ENCODE assay signal across 23 cellular contexts in the genomic region with DNA sequence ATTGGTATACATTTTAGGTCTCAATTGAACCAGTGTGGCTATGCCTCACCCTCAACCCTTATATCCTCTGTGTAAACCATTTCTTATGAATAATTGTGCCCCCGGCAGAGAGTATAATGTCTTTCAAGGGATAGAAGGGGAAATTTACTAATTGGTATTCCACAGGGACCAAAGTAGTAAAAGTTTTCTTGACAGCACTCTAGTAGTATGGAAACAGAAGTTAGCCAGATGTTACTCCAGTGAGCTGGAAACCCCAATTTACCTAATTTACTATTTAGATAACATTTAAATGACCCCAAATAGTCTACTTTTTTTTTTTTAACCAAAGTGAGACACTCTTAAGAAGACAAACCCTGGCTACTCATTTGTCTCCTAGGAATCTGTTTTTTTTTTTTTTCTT. TPM values are rescaled to one million over a fixed set of nuclear protein-coding genes. Genes with fewer than 3 reads are reported as not detected.
DNase-seq lines count a peak whose midpoint lies in the region; ATAC-seq and TF ChIP-seq lines count a peak whose summit lies in the region.
"Had no signal": no experiment of that assay in that cellular context is flagged by ENCODE, and none has a peak within 500 bp of the region (broad histone marks: within the 10 kb centered on the region; RNA-seq: fewer than 3 reads in every experiment).

No MANE protein-coding gene starts in this region.

- no peak overlapping the region for H3K4me3 ChIP-seq in gastrocnemius medialis

- H3K4me1 Mint-ChIP-seq in activated CD4-positive, alpha-beta memory T cell treated with anti-CD3 and anti-CD28 coated beads for 36 hours (ENCODE audit: low read depth): peaks cover 55% of the 10 kb centered on the region
- peaks cover 49% of the 10 kb centered on the region for H3K4me1 Mint-ChIP-seq in activated CD4-positive, alpha-beta memory T cell treated with anti-CD3 and anti-CD28 coated beads, Interleukin-2, amount 10 ng/mL, durations not matched to agents 7 days and 5 days
- peaks cover 40 to 46% (median 44%) of the 10 kb centered on the region in 3 donors for H3K4me1 Mint-ChIP-seq in IgD-negative memory B cell
- peaks cover 42% of the 10 kb centered on the region for H3K4me1 Mint-ChIP-seq in dendritic cell treated with granulocyte-macrophage colony-stimulating factor and Interleukin-4, amounts not matched to agents 40 ng/mL and 50 ng/mL, for 4 days (ENCODE audit: low read depth)
- peaks cover 54% of the 10 kb centered on the region for H3K4me1 Mint-ChIP-seq in stimulated activated memory B cell treated with anti-CD40 and anti-IgM and Interleukin-4, amounts not matched to agents 10 μg/mL and 1 μg/mL and 100 μg/mL, for 72 hours

- POLR2A ChIA-PET in activated CD4-positive, alpha-beta memory T cell treated with anti-CD3 and anti-CD28 coated beads for 36 hours (lab: Charles Lee): interaction anchor here (0.7 kb wide), 1 partner anchor 127 kb away, joined by 3 read pairs; no protein-coding TSS in a partner anchor
- POLR2A ChIA-PET in activated CD4-positive, alpha-beta memory T cell treated with anti-CD3 and anti-CD28 coated beads, Interleukin-2, amount 10 ng/mL, durations not matched to agents 7 days and 5 days (lab: Charles Lee): interaction anchor here (0.7 to 3.0 kb wide), 3 partner anchors 27 to 248 kb away, joined by 3 to 7 read pairs (median 5); partner anchors contain the start of gene ARAP2

- TF ChIP-seq POLR2A in gastrocnemius medialis (IDR thresholded peaks at IDR 0.05): no peak

- no peaks in the 10 kb centered on the region for H3K27me3 Mint-ChIP-seq in activated CD4-positive, alpha-beta memory T cell treated with anti-CD3 and anti-CD28 coated beads for 36 hours
- no peaks in the 10 kb centered on the region for H3K27me3 Mint-ChIP-seq in activated CD4-positive, alpha-beta memory T cell treated with anti-CD3 and anti-CD28 coated beads, Interleukin-2, amount 10 ng/mL, durations not matched to agents 7 days and 5 days
- H3K27me3 Mint-ChIP-seq in IgD-negative memory B cell: peaks cover 2% of the 10 kb centered on the region
- no peaks in the 10 kb centered on the region for H3K27me3 Mint-ChIP-seq in dendritic cell treated with granulocyte-macrophage colony-stimulating factor and Interleukin-4, amounts not matched to agents 40 ng/mL and 50 ng/mL, for 4 days
- no peaks in the 10 kb centered on the region for H3K27me3 Mint-ChIP-seq in stimulated activated memory B cell treated with anti-CD40 and anti-IgM and Interleukin-4, amounts not matched to agents 10 μg/mL and 1 μg/mL and 100 μg/mL, for 72 hours
- H3K27me3 Mint-ChIP-seq: CD4-positive, alpha-beta T cell had no signal

- no peaks in the 10 kb centered on the region for H3K27me3 ChIP-seq in gastrocnemius medialis

- no peak overlapping the region for H3K27ac ChIP-seq in gastrocnemius medialis

- TF ChIP-seq CTCF in gastrocnemius medialis (IDR thresholded peaks at IDR 0.05 in 4 of 5, conservative IDR thresholded peaks at IDR 0.05 in 1 of 5) (no peak), GM10266 (IDR thresholded peaks at IDR 0.05; ENCODE audit: control insufficient read depth, insufficient read depth, low read depth, missing control alignments) (no peak)

- H3K36me3 Mint-ChIP-seq in activated CD4-positive, alpha-beta memory T cell treated with anti-CD3 and anti-CD28 coated beads for 36 hours: peaks cover 3% of the 10 kb centered on the region
- peaks cover 18% of the 10 kb centered on the region for H3K36me3 Mint-ChIP-seq in activated CD4-positive, alpha-beta memory T cell treated with anti-CD3 and anti-CD28 coated beads, Interleukin-2, amount 10 ng/mL, durations not matched to agents 7 days and 5 days (ENCODE audit: low read depth)
- H3K36me3 Mint-ChIP-seq in IgD-negative memory B cell: no peaks in the 10 kb centered on the region
- no peaks in the 10 kb centered on the region for H3K36me3 Mint-ChIP-seq in dendritic cell treated with granulocyte-macrophage colony-stimulating factor and Interleukin-4, amounts not matched to agents 40 ng/mL and 50 ng/mL, for 4 days (ENCODE audit: low read depth)
- H3K36me3 Mint-ChIP-seq in stimulated activated memory B cell treated with anti-CD40 and anti-IgM and Interleukin-4, amounts not matched to agents 10 μg/mL and 1 μg/mL and 100 μg/mL, for 72 hours: no peaks in the 10 kb centered on the region

- H3K4me3 Mint-ChIP-seq in activated CD4-positive, alpha-beta memory T cell treated with anti-CD3 and anti-CD28 coated beads for 36 hours: no peak overlapping the region
- no peak overlapping the region for H3K4me3 Mint-ChIP-seq in activated CD4-positive, alpha-beta memory T cell treated with anti-CD3 and anti-CD28 coated beads, Interleukin-2, amount 10 ng/mL, durations not matched to agents 7 days and 5 days
- peak overlapping the region in 3 of 4 donors; percentile 4 to 84 (median 56) for H3K4me3 Mint-ChIP-seq in IgD-negative memory B cell
- no peak overlapping the region for H3K4me3 Mint-ChIP-seq in dendritic cell treated with granulocyte-macrophage colony-stimulating factor and Interleukin-4, amounts not matched to agents 40 ng/mL and 50 ng/mL, for 4 days
- H3K4me3 Mint-ChIP-seq in stimulated activated memory B cell treated with anti-CD40 and anti-IgM and Interleukin-4, amounts not matched to agents 10 μg/mL and 1 μg/mL and 100 μg/mL, for 72 hours: no peak overlapping the region
- H3K4me3 Mint-ChIP-seq: CD4-positive, alpha-beta T cell had no signal

- no peak for ATAC-seq in stimulated activated memory B cell treated with anti-CD40 and anti-IgM and Interleukin-4, amounts not matched to agents 10 μg/mL and 1 μg/mL and 100 μg/mL, for 72 hours
- ATAC-seq in gastrocnemius medialis: no peak
- ATAC-seq: HCT116, Panc1 had no signal

- H3K9me3 ChIP-seq in gastrocnemius medialis: no peaks in the 10 kb centered on the region
- H3K9me3 ChIP-seq: Caco-2 had no signal

- no peaks in the 10 kb centered on the region for H3K9me3 Mint-ChIP-seq in activated CD4-positive, alpha-beta memory T cell treated with anti-CD3 and anti-CD28 coated beads for 36 hours
- peaks cover 8% of the 10 kb centered on the region for H3K9me3 Mint-ChIP-seq in activated CD4-positive, alpha-beta memory T cell treated with anti-CD3 and anti-CD28 coated beads, Interleukin-2, amount 10 ng/mL, durations not matched to agents 7 days and 5 days
- H3K9me3 Mint-ChIP-seq in IgD-negative memory B cell: peaks cover 0 to 5% (median 3%) of the 10 kb centered on the region in 3 donors
- no peaks in the 10 kb centered on the region for H3K9me3 Mint-ChIP-seq in dendritic cell treated with granulocyte-macrophage colony-stimulating factor and Interleukin-4, amounts not matched to agents 40 ng/mL and 50 ng/mL, for 4 days
- H3K9me3 Mint-ChIP-seq in stimulated activated memory B cell treated with anti-CD40 and anti-IgM and Interleukin-4, amounts not matched to agents 10 μg/mL and 1 μg/mL and 100 μg/mL, for 72 hours: no peaks in the 10 kb centered on the region
- H3K9me3 Mint-ChIP-seq: CD4-positive, alpha-beta T cell had no signal

- H3K36me3 ChIP-seq in gastrocnemius medialis: no peaks in the 10 kb centered on the region

- H3K27ac Mint-ChIP-seq in activated CD4-positive, alpha-beta memory T cell treated with anti-CD3 and anti-CD28 coated beads for 36 hours: peak overlapping the region; percentile 34
- H3K27ac Mint-ChIP-seq in activated CD4-positive, alpha-beta memory T cell treated with anti-CD3 and anti-CD28 coated beads, Interleukin-2, amount 10 ng/mL, durations not matched to agents 7 days and 5 days: no peak overlapping the region
- H3K27ac Mint-ChIP-seq in IgD-negative memory B cell: no peak overlapping the region
- peak overlapping the region; percentile 73 for H3K27ac Mint-ChIP-seq in dendritic cell treated with granulocyte-macrophage colony-stimulating factor and Interleukin-4, amounts not matched to agents 40 ng/mL and 50 ng/mL, for 4 days
- H3K27ac Mint-ChIP-seq in stimulated activated memory B cell treated with anti-CD40 and anti-IgM and Interleukin-4, amounts not matched to agents 10 μg/mL and 1 μg/mL and 100 μg/mL, for 72 hours: peak overlapping the region; percentile 44
- H3K27ac Mint-ChIP-seq: CD4-positive, alpha-beta T cell had no signal

- intact Hi-C loops in activated CD4-positive, alpha-beta memory T cell treated with anti-CD3 and anti-CD28 coated beads for 36 hours (cut with micrococcal nuclease): no loop called here
- intact Hi-C loops in dendritic cell treated with granulocyte-macrophage colony-stimulating factor and Interleukin-4, amounts not matched to agents 40 ng/mL and 50 ng/mL, for 4 days (cut with micrococcal nuclease): no loop called here
- intact Hi-C loops in gastrocnemius medialis (cut with DNase I; ENCODE audit: low total_unique reads): no loop called here

- no peak for DNase-seq in activated CD4-positive, alpha-beta memory T cell treated with anti-CD3 and anti-CD28 coated beads for 36 hours
- no peak for DNase-seq in activated CD4-positive, alpha-beta memory T cell treated with anti-CD3 and anti-CD28 coated beads, Interleukin-2, amount 10 ng/mL, durations not matched to agents 7 days and 5 days
- DNase-seq in T-helper 2 cell (no peak), gastrocnemius medialis (no peak), GM10266 (ENCODE audit: extremely low spot score) (no peak)
- DNase-seq: Caco-2; CD4-positive, alpha-beta T cell; DMS153; GOT3; NCI-H1105 treated with DMSO at 0.1 percent for 48 hours; NCI-H2029 treated with DMSO at 0.1 percent for 48 hours; NCI-H226; NCI-H510A treated with DMSO at 0.1 percent for 48 hours; NCI-H748 treated with DMSO at 0.1 percent for 48 hours; SIG-M5 had no signal

- in situ Hi-C loops in gastrocnemius medialis (cut with MboI; ENCODE audit: low sequenced_read_pairs in 4 of 4): no loop called here

- H3K4me1 ChIP-seq in gastrocnemius medialis: no peaks in the 10 kb centered on the region
- H3K4me1 ChIP-seq: Caco-2 had no signal

- CTCF ChIA-PET in activated CD4-positive, alpha-beta memory T cell treated with anti-CD3 and anti-CD28 coated beads for 36 hours (lab: Charles Lee): interaction anchor here (0.6 to 0.8 kb wide), 2 partner anchors 27 to 62 kb away, joined by 3 read pairs; no protein-coding TSS in a partner anchor
- CTCF ChIA-PET in activated CD4-positive, alpha-beta memory T cell treated with anti-CD3 and anti-CD28 coated beads, Interleukin-2, amount 10 ng/mL, durations not matched to agents 7 days and 5 days (lab: Charles Lee): interaction anchor here (0.7 kb wide), 1 partner anchor 62 kb away, joined by 3 read pairs; no protein-coding TSS in a partner anchor

RNA-seq across cellular contexts. Expression of gene DTHD1, which starts 32.3 kb away (rescaled TPM):
- 1 to 10 TPM; 3.1 to 3.8 TPM for total RNA-seq in activated CD4-positive, alpha-beta memory T cell treated with anti-CD3 and anti-CD28 coated beads for 36 hours
- total RNA-seq in activated CD4-positive, alpha-beta memory T cell treated with anti-CD3 and anti-CD28 coated beads, Interleukin-2, amount 10 ng/mL, durations not matched to agents 7 days and 5 days: 1 to 10 TPM; 1.3 to 1.5 TPM
- polyA plus RNA-seq in IgD-negative memory B cell: not detected
- total RNA-seq in gastrocnemius medialis: under 1 TPM in 1 of 4 donors, not detected in 3; 0.10 TPM
- total RNA-seq: A172, Caco-2, Daoy, HT1080 had no signal

Comparison
In these comparisons a context has a peak if more than half of its experiments do, and no peak if none do; other contexts are left out.
1. H3K27ac Mint-ChIP-seq: peak in activated CD4-positive, alpha-beta memory T cell treated with anti-CD3 and anti-CD28 coated beads for 36 hours (single experiment), dendritic cell treated with granulocyte-macrophage colony-stimulating factor and Interleukin-4, amounts not matched to agents 40 ng/mL and 50 ng/mL, for 4 days (single experiment) and stimulated activated memory B cell treated with anti-CD40 and anti-IgM and Interleukin-4, amounts not matched to agents 10 μg/mL and 1 μg/mL and 100 μg/mL, for 72 hours (single experiment); none in activated CD4-positive, alpha-beta memory T cell treated with anti-CD3 and anti-CD28 coated beads, Interleukin-2, amount 10 ng/mL, durations not matched to agents 7 days and 5 days (single experiment) and IgD-negative memory B cell (0 of 3).
2. H3K4me3 Mint-ChIP-seq: peak in IgD-negative memory B cell (3 of 4); none in activated CD4-positive, alpha-beta memory T cell treated with anti-CD3 and anti-CD28 coated beads for 36 hours (single experiment), activated CD4-positive, alpha-beta memory T cell treated with anti-CD3 and anti-CD28 coated beads, Interleukin-2, amount 10 ng/mL, durations not matched to agents 7 days and 5 days (single experiment), dendritic cell treated with granulocyte-macrophage colony-stimulating factor and Interleukin-4, amounts not matched to agents 40 ng/mL and 50 ng/mL, for 4 days (single experiment) and stimulated activated memory B cell treated with anti-CD40 and anti-IgM and Interleukin-4, amounts not matched to agents 10 μg/mL and 1 μg/mL and 100 μg/mL, for 72 hours (single experiment).